Comparison of ENCODE assay signal across 23 cellular contexts in the genomic region with DNA sequence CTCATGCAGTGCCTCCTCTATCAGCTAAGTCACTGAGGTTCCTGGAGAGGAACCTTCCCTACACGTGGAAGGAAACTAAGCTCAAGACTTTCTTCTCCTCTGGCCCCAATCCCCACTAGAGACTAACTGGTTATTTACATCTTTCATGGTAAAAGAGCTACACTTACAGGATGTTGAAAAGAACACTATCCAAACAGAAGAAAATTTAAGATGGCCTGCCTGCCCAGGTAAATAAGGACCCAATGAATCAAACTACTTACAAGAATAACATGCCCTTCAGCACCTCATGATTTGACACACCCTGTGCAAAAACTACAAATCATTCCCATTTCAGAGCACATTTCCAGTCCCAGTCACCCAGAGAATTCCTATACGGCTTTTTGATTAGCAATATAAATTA. TPM values are rescaled to one million over a fixed set of nuclear protein-coding genes. Genes with fewer than 3 reads are reported as not detected.
DNase-seq lines count a peak whose midpoint lies in the region; ATAC-seq and TF ChIP-seq lines count a peak whose summit lies in the region.
"Had no signal": no experiment of that assay in that cellular context is flagged by ENCODE, and none has a peak within 500 bp of the region (broad histone marks: within the 10 kb centered on the region; RNA-seq: fewer than 3 reads in every experiment).

No MANE protein-coding gene starts in this region.

- H3F3A ChIP-seq in GM23338 (replicated peaks; ENCODE audit: low read depth), result no peaks in the 10 kb centered on the region
- H3F3A ChIP-seq in smooth muscle cell (ENCODE audit: low read depth), result no peaks in the 10 kb centered on the region

- H3K4me1 Mint-ChIP-seq in GM23338 (no peaks in the 10 kb centered on the region), nephron progenitor cell (peaks cover 37% of the 10 kb centered on the region)
- H3K4me1 Mint-ChIP-seq in stimulated activated naive B cell treated with anti-CD40 and anti-IgM and Interleukin-4, amounts not matched to agents 10 μg/mL and 1 μg/mL and 100 μg/mL, for 72 hours, result no peaks in the 10 kb centered on the region
- H3K4me1 Mint-ChIP-seq in effector memory CD8-positive, alpha-beta T cell (ENCODE audit: low read depth in 2 of 2), result no peaks in the 10 kb centered on the region
- H3K4me1 Mint-ChIP-seq: CD4-positive, CD25-positive, alpha-beta regulatory T cell had no signal

- H3K9me2 ChIP-seq in GM23338 (ENCODE audit: insufficient read depth), result no peaks in the 10 kb centered on the region

- H3K36me3 ChIP-seq in GM23338 (ENCODE audit: insufficient read depth), result no peaks in the 10 kb centered on the region
- H3K36me3 ChIP-seq in left lung, result no peaks in the 10 kb centered on the region
- no peaks in the 10 kb centered on the region for H3K36me3 ChIP-seq in smooth muscle cell (ENCODE audit: low read depth)
- H3K36me3 ChIP-seq: HAP-1 had no signal

- intact Hi-C loops in left lung (cut with DNase I), result no loop called here

- H3K27ac ChIP-seq in GM23338 (ENCODE audit: low read depth) (no peak overlapping the region), left lung (no peak overlapping the region), smooth muscle cell (ENCODE audit: low read depth) (no peak overlapping the region)
- H3K27ac ChIP-seq: A549, C4-2B had no signal

- H4K20me1 ChIP-seq in GM23338 (replicated peaks; ENCODE audit: insufficient read depth) (no peaks in the 10 kb centered on the region), smooth muscle cell (ENCODE audit: low read depth) (no peaks in the 10 kb centered on the region)

- H3K4me3 Mint-ChIP-seq in GM23338, result no peak overlapping the region
- peak overlapping the region; percentile 54 for H3K4me3 Mint-ChIP-seq in nephron progenitor cell
- H3K4me3 Mint-ChIP-seq in stimulated activated naive B cell treated with anti-CD40 and anti-IgM and Interleukin-4, amounts not matched to agents 10 μg/mL and 1 μg/mL and 100 μg/mL, for 72 hours, result no peak overlapping the region
- H3K4me3 Mint-ChIP-seq in effector memory CD8-positive, alpha-beta T cell, result no peak overlapping the region
- H3K4me3 Mint-ChIP-seq: CD4-positive, CD25-positive, alpha-beta regulatory T cell; CD8-positive, alpha-beta T cell had no signal

- no peaks in the 10 kb centered on the region for H3K9me3 ChIP-seq in left lung
- H3K9me3 ChIP-seq in smooth muscle cell (replicated peaks; ENCODE audit: low read depth), result no peaks in the 10 kb centered on the region
- H3K9me3 ChIP-seq: A549, HAP-1 had no signal

- H3K4me1 ChIP-seq in GM23338 (ENCODE audit: insufficient read depth) (no peaks in the 10 kb centered on the region), left lung (no peaks in the 10 kb centered on the region), smooth muscle cell (ENCODE audit: low read depth) (peaks cover 2% of the 10 kb centered on the region)
- H3K4me1 ChIP-seq: A549, HAP-1 had no signal

- H2AFZ ChIP-seq in GM23338 (peak overlapping the region; percentile 38; the same call in 1 of the 2 replicates), smooth muscle cell (ENCODE audit: low read depth) (no peak overlapping the region)

- H3K36me3 Mint-ChIP-seq in GM23338 (ENCODE audit: low read depth) (peaks cover 5% of the 10 kb centered on the region; the same call in 1 of the 3 replicates), nephron progenitor cell (ENCODE audit: low read depth) (no peaks in the 10 kb centered on the region)
- H3K36me3 Mint-ChIP-seq in stimulated activated naive B cell treated with anti-CD40 and anti-IgM and Interleukin-4, amounts not matched to agents 10 μg/mL and 1 μg/mL and 100 μg/mL, for 72 hours, result no peaks in the 10 kb centered on the region
- no peaks in the 10 kb centered on the region for H3K36me3 Mint-ChIP-seq in effector memory CD8-positive, alpha-beta T cell (ENCODE audit: insufficient read depth)
- H3K36me3 Mint-ChIP-seq: CD4-positive, CD25-positive, alpha-beta regulatory T cell; CD8-positive, alpha-beta T cell had no signal

- H3K27ac Mint-ChIP-seq in GM23338 (no peak overlapping the region), nephron progenitor cell (peak overlapping the region; percentile 37)
- H3K27ac Mint-ChIP-seq in stimulated activated naive B cell treated with anti-CD40 and anti-IgM and Interleukin-4, amounts not matched to agents 10 μg/mL and 1 μg/mL and 100 μg/mL, for 72 hours, result peak overlapping the region; percentile 28
- no peak overlapping the region for H3K27ac Mint-ChIP-seq in effector memory CD8-positive, alpha-beta T cell
- H3K27ac Mint-ChIP-seq: CD4-positive, CD25-positive, alpha-beta regulatory T cell; CD8-positive, alpha-beta T cell had no signal

- no peak overlapping the region for H3K4me3 ChIP-seq in GM23338
- H3K4me3 ChIP-seq in left lung, result no peak overlapping the region
- no peak overlapping the region for H3K4me3 ChIP-seq in smooth muscle cell
- H3K4me3 ChIP-seq: A549, GM12878, HAP-1 had no signal

- H3K4me2 ChIP-seq in GM23338, result no peak overlapping the region
- H3K4me2 ChIP-seq in smooth muscle cell, result no peak overlapping the region
- H3K4me2 ChIP-seq: A549 had no signal

- no peak for TF ChIP-seq CTCF in GM23338 (conservative IDR thresholded peaks at IDR 0.05; ENCODE audit: low read depth in 2 of 2)
- TF ChIP-seq CTCF in left lung (IDR thresholded peaks at IDR 0.05), result no peak
- TF ChIP-seq CTCF in nephron progenitor cell (IDR thresholded peaks at IDR 0.05), result no peak
- no peak for TF ChIP-seq CTCF in smooth muscle cell (IDR thresholded peaks at IDR 0.05; ENCODE audit: borderline replicate concordance, insufficient read depth, poor library complexity, severe bottlenecking)

- no peaks in the 10 kb centered on the region for H3K79me2 ChIP-seq in GM23338 (replicated peaks; ENCODE audit: insufficient read depth)
- H3K79me2 ChIP-seq in smooth muscle cell (ENCODE audit: low read depth), result no peaks in the 10 kb centered on the region

- H3K9ac ChIP-seq in smooth muscle cell (ENCODE audit: low read depth), result no peak overlapping the region

- ATAC-seq in GM23338 (no peak), left lung (peak; percentile 53)
- no peak for ATAC-seq in stimulated activated naive B cell treated with anti-CD40 and anti-IgM and Interleukin-4, amounts not matched to agents 10 μg/mL and 1 μg/mL and 100 μg/mL, for 72 hours (replicated peaks)
- ATAC-seq in effector memory CD8-positive, alpha-beta T cell (replicated peaks), result no peak
- ATAC-seq: A549; CD8-positive, alpha-beta T cell; GM12878 had no signal

- WGBS in smooth muscle cell (ENCODE audit: low lambda C conversion rate), result 56% methylated on average over 2 of the region's 2 CpGs

- no peak for DNase-seq in GM23338 (ENCODE audit: low spot score)
- no peak for DNase-seq in left lung
- DNase-seq in nephron progenitor cell, result no peak
- DNase-seq in stimulated activated naive B cell treated with anti-CD40 and anti-IgM and Interleukin-4, amounts not matched to agents 10 μg/mL and 1 μg/mL and 100 μg/mL, for 72 hours, result no peak
- DNase-seq in C1 segment of cervical spinal cord (lab: John Stamatoyannopoulos, UW), result no peak
- DNase-seq in smooth muscle cell (lab: John Stamatoyannopoulos, UW; ENCODE audit: unreplicated experiment), result no peak
- DNase-seq in effector memory CD8-positive, alpha-beta T cell, result no peak
- DNase-seq in Ammon's horn (ENCODE audit: low spot score), result no peak
- DNase-seq: 8988T; ACHN; AML-193; CD4-positive, CD25-positive, alpha-beta regulatory T cell; CD8-positive, alpha-beta T cell; DMS 273 treated with DMSO at 0.1 percent for 48 hours; DMS79; EL; GDM1; GOT3 had no signal

- H3K27me3 ChIP-seq in GM23338 (ENCODE audit: insufficient read depth) (no peaks in the 10 kb centered on the region), left lung (peaks cover 0 to 5% of the 10 kb centered on the region in 2 donors), smooth muscle cell (ENCODE audit: low read depth) (peaks cover 59% of the 10 kb centered on the region)

- peaks cover 8% of the 10 kb centered on the region; the same call in 2 of the 3 replicates for H3K9me3 Mint-ChIP-seq in GM23338
- peaks cover 9% of the 10 kb centered on the region for H3K9me3 Mint-ChIP-seq in nephron progenitor cell
- H3K9me3 Mint-ChIP-seq in stimulated activated naive B cell treated with anti-CD40 and anti-IgM and Interleukin-4, amounts not matched to agents 10 μg/mL and 1 μg/mL and 100 μg/mL, for 72 hours, result peaks cover 0 to 1% of the 10 kb centered on the region in 2 donors
- H3K9me3 Mint-ChIP-seq in effector memory CD8-positive, alpha-beta T cell, result no peaks in the 10 kb centered on the region
- H3K9me3 Mint-ChIP-seq: CD8-positive, alpha-beta T cell had no signal

- H3K27me3 Mint-ChIP-seq in GM23338 (ENCODE audit: insufficient read depth, low read depth, poor library complexity) (no peaks in the 10 kb centered on the region), nephron progenitor cell (ENCODE audit: low read depth, poor library complexity) (peaks cover 10% of the 10 kb centered on the region)
- H3K27me3 Mint-ChIP-seq in stimulated activated naive B cell treated with anti-CD40 and anti-IgM and Interleukin-4, amounts not matched to agents 10 μg/mL and 1 μg/mL and 100 μg/mL, for 72 hours, result peaks cover 7 to 11% of the 10 kb centered on the region in 2 donors
- peaks cover 9 to 25% of the 10 kb centered on the region in 2 donors for H3K27me3 Mint-ChIP-seq in effector memory CD8-positive, alpha-beta T cell

TF ChIP-seq in GM23338, 12 proteins besides CTCF, POLR2A, EP300 and RAD21:
- no peak for TF ChIP-seq EZH2phosphoT487 (IDR thresholded peaks at IDR 0.05; ENCODE audit: unreplicated experiment)
- TF ChIP-seq JUNB (IDR thresholded peaks at IDR 0.05; ENCODE audit: unreplicated experiment), result no peak
- TF ChIP-seq ZNF114 (CRISPR knock-in tag; IDR thresholded peaks at IDR 0.05), result no peak

RNA-seq across cellular contexts. Expression of gene LRP2, which starts 30.9 kb away (rescaled TPM):
- total RNA-seq in GM23338 (2014; rRNA removed; shearing (Covaris generic)), result 1.9 and 2.7 TPM in 2 replicates
- polyA plus RNA-seq in GM23338 (2016; fragmentation: Nextera tagmentation; extraction: Ambion mirVana) (0.49 and 0.68 TPM in 2 replicates), smooth muscle cell (not detected in 2 replicates)
- total RNA-seq in left lung (10 to 100 TPM; 14.5 to 34.6 TPM), smooth muscle cell (0.76 and 2.7 TPM in 2 replicates)
- total RNA-seq: CD4-positive, CD25-positive, alpha-beta regulatory T cell; CD8-positive, alpha-beta T cell had no signal
- polyA plus RNA-seq: BJ; CD4-positive, CD25-positive, alpha-beta regulatory T cell had no signal

Comparison
In these comparisons a context has a peak if more than half of its experiments do, and no peak if none do; other contexts are left out.
1. H3K27ac Mint-ChIP-seq: peak in nephron progenitor cell (single experiment) and stimulated activated naive B cell treated with anti-CD40 and anti-IgM and Interleukin-4, amounts not matched to agents 10 μg/mL and 1 μg/mL and 100 μg/mL, for 72 hours (single experiment); none in GM23338 (single experiment) and effector memory CD8-positive, alpha-beta T cell (0 of 2).